30 cellular contexts compared by ENCODE assay signal in genomic region chr18:47710451-47710850, GRCh38.
"Had no signal": no experiment of that assay in that cellular context is flagged by ENCODE, and none has a peak within 500 bp of the region (broad histone marks: within the 10 kb centered on the region; RNA-seq: fewer than 3 reads in every experiment).

No MANE protein-coding gene starts in this region.

- DNase-seq: activated CD4-positive, alpha-beta memory T cell treated with anti-CD3 and anti-CD28 coated beads, Interleukin-2, amount 10 ng/mL, durations not matched to agents 7 days and 5 days; activated CD4-positive, alpha-beta T cell treated with anti-CD3 and anti-CD28 coated beads for 1 hour; activated CD4-positive, alpha-beta T cell treated with anti-CD3 and anti-CD28 coated beads for 36 hours; activated CD4-positive, alpha-beta T cell treated with anti-CD3 and anti-CD28 coated beads for 48 hours; activated CD4-positive, alpha-beta T cell treated with anti-CD3 and anti-CD28 coated beads, Interleukin-2, amount 10 ng/mL, durations not matched to agents 7 days and 5 days; activated CD4-positive, alpha-beta T cell treated with anti-CD3 and anti-CD28 coated beads, Interleukin-2, amount 50 U/mL, for 48 hours; activated CD4-positive, CD25-positive, alpha-beta regulatory T cell; activated CD8-positive, alpha-beta memory T cell treated with anti-CD3 and anti-CD28 coated beads for 24 hours; activated CD8-positive, alpha-beta memory T cell treated with anti-CD3 and anti-CD28 coated beads, Interleukin-2, amount 10 ng/mL, durations not matched to agents 7 days and 5 days; activated CD8-positive, alpha-beta memory T cell treated with anti-CD3 and anti-CD28 coated beads, Interleukin-2, amount 50 U/mL, for 48 hours; activated CD8-positive, alpha-beta T cell treated with anti-CD3 and anti-CD28 coated beads, Interleukin-2, amount 10 ng/mL, durations not matched to agents 7 days and 5 days; activated effector memory CD4-positive, alpha-beta T cell treated with Interleukin-2 at 50 U/mL for 16 hours; activated gamma-delta T cell; activated naive CD4-positive, alpha-beta T cell treated with anti-CD3 and anti-CD28 coated beads, Interleukin-2, amount 10 ng/mL, durations not matched to agents 7 days and 5 days; activated naive CD4-positive, alpha-beta T cell treated with Interleukin-2 at 50 U/mL for 16 hours; activated naive CD8-positive, alpha-beta T cell treated with anti-CD3 and anti-CD28 coated beads, Interleukin-2, amount 10 ng/mL, durations not matched to agents 7 days and 5 days; activated naive CD8-positive, alpha-beta T cell treated with anti-CD3 and anti-CD28 coated beads, Interleukin-2, amount 50 U/mL, for 24 hours; activated T-cell treated with anti-CD3 and anti-CD28 coated beads, Interleukin-2, amount 50 U/mL, for 24 hours; activated T-cell treated with anti-CD3 and anti-CD28 coated beads, Interleukin-2, amount 50 U/mL, for 48 hours; amygdala; anterior cingulate cortex; caudate nucleus; cerebellar nuclear complex; T-helper 1 cell; T-helper 2 cell; T-helper 9 cell had no signal

- H3K4me3 ChIP-seq: ascending aorta, cardiac muscle cell had no signal

- ATAC-seq: activated CD4-positive, alpha-beta T cell treated with anti-CD3 and anti-CD28 coated beads for 36 hours; activated CD4-positive, CD25-positive, alpha-beta regulatory T cell treated with anti-CD3 and anti-CD28 coated beads, Interleukin-2, amount 50 U/mL, for 24 hours; activated CD8-positive, alpha-beta memory T cell treated with anti-CD3 and anti-CD28 coated beads, Interleukin-2, amount 10 ng/mL, durations not matched to agents 7 days and 5 days; activated CD8-positive, alpha-beta T cell treated with anti-CD3 and anti-CD28 coated beads, Interleukin-2, amount 10 ng/mL, durations not matched to agents 7 days and 5 days; activated naive CD8-positive, alpha-beta T cell treated with anti-CD3 and anti-CD28 coated beads, Interleukin-2, amount 50 U/mL, for 24 hours; WTC11 had no signal
